ENCODE assay signal across 11 cellular contexts in the genomic region with DNA sequence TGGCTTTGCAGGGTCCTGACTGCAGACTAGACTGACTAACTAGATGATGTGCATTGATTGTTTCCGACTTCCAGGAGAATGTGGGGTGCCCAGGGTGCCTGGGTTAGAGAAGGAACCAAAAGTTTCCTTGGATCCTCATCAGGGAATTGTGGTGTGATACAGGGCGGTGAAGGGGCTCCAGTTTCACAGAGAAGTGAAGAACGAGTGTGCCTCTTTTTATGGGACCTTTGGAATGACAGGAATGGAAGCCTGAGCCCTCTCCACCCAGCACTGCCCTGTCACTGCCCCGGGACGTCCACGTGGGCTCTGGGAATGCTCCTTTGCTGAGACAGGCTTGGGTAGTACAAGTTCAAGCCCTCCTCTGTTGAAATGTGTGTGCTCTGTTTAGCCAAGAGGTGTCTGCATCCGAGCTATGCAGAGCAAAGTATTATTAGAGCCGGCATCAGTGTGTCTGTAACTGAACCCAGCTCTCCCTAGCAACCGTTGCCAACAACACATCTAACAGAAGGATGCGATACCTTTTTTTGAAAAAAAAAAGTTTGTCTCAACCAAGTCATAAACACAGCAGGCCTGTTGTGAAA.
DNase-seq lines count a peak whose midpoint lies in the region; ATAC-seq and TF ChIP-seq lines count a peak whose summit lies in the region.
"Had no signal": no experiment of that assay in that cellular context is flagged by ENCODE, and none has a peak within 500 bp of the region (broad histone marks: within the 10 kb centered on the region; RNA-seq: fewer than 3 reads in every experiment).

No MANE protein-coding gene starts in this region.

- H3K27me3 ChIP-seq in CD4-positive, alpha-beta T cell (ENCODE audit: control insufficient read depth, insufficient read depth, low read length) = no peaks in the 10 kb centered on the region
- no peaks in the 10 kb centered on the region for H3K27me3 ChIP-seq in esophagus muscularis mucosa
- no peaks in the 10 kb centered on the region for H3K27me3 ChIP-seq in muscle layer of duodenum (ENCODE audit: low read depth, low read length)
- no peaks in the 10 kb centered on the region for H3K27me3 ChIP-seq in dorsolateral prefrontal cortex

- no peak overlapping the region for H3K27ac ChIP-seq in CD4-positive, alpha-beta T cell (ENCODE audit: low read depth, low read length)
- H3K27ac ChIP-seq in esophagus muscularis mucosa (replicated peaks in 1 of 4) = peak overlapping the region; percentile 77 to 86 (median 84)
- peak overlapping the region; percentile 62 for H3K27ac ChIP-seq in muscle layer of duodenum (ENCODE audit: low read length)
- no peak overlapping the region for H3K27ac ChIP-seq in dorsolateral prefrontal cortex
- H3K27ac ChIP-seq: C4-2B had no signal

- H3K4me1 ChIP-seq in esophagus muscularis mucosa (peaks cover 77 to 94% (median 91%) of the 10 kb centered on the region in 4 donors), muscle layer of duodenum (ENCODE audit: control insufficient read depth in 1 of 2, insufficient read depth in 2 of 2, low read length in 2 of 2) (peaks cover 0 to 24% of the 10 kb centered on the region in 2 donors)

- H3K4me3 Mint-ChIP-seq in CD4-positive, alpha-beta T cell = no peak overlapping the region
- H3K4me3 Mint-ChIP-seq: activated T-cell treated with anti-CD3 and anti-CD28 coated beads, Interleukin-2, amount 50 U/mL, for 24 hours had no signal

- no peaks in the 10 kb centered on the region for H3K9me3 Mint-ChIP-seq in CD4-positive, alpha-beta T cell
- H3K9me3 Mint-ChIP-seq: activated T-cell treated with anti-CD3 and anti-CD28 coated beads, Interleukin-2, amount 50 U/mL, for 24 hours had no signal

- TF ChIP-seq EP300 in esophagus muscularis mucosa (IDR thresholded peaks at IDR 0.05) = no peak

- H3K9me3 ChIP-seq in CD4-positive, alpha-beta T cell (ENCODE audit: control insufficient read depth, low read length) = no peaks in the 10 kb centered on the region
- H3K9me3 ChIP-seq in esophagus muscularis mucosa (no peaks in the 10 kb centered on the region), muscle layer of duodenum (ENCODE audit: control insufficient read depth in 1 of 2, low read length in 2 of 2) (no peaks in the 10 kb centered on the region)

- no peaks in the 10 kb centered on the region for H3K27me3 Mint-ChIP-seq in CD4-positive, alpha-beta T cell
- H3K27me3 Mint-ChIP-seq: activated T-cell treated with anti-CD3 and anti-CD28 coated beads, Interleukin-2, amount 50 U/mL, for 24 hours had no signal

- H3K36me3 Mint-ChIP-seq in CD4-positive, alpha-beta T cell (ENCODE audit: low read depth) = no peaks in the 10 kb centered on the region

- POLR2A ChIA-PET in CD4-positive, alpha-beta T cell (lab: Charles Lee) = no interaction called here

- H3K4me3 ChIP-seq in esophagus muscularis mucosa (no peak overlapping the region), muscle layer of duodenum (ENCODE audit: low read depth in 1 of 2, low read length in 2 of 2) (no peak overlapping the region), dorsolateral prefrontal cortex (no peak overlapping the region)
- H3K4me3 ChIP-seq: coronary artery had no signal

- no peak for TF ChIP-seq POLR2A in esophagus muscularis mucosa (IDR thresholded peaks at IDR 0.05; ENCODE audit: low read depth)

- peak; percentile 62 for ATAC-seq in CD4-positive, alpha-beta T cell (ENCODE audit: poor library complexity)
- ATAC-seq in GM21515 (IDR thresholded peaks at IDR 0.05; ENCODE audit: unreplicated experiment) (no peak), HG02885 (IDR thresholded peaks at IDR 0.05; ENCODE audit: poor library complexity, unreplicated experiment) (no peak)

- H3K4me1 Mint-ChIP-seq in CD4-positive, alpha-beta T cell (ENCODE audit: low read depth) = no peaks in the 10 kb centered on the region

- WGBS in esophagus muscularis mucosa = 31% methylated on average over 10 of the region's 10 CpGs

- no peak for TF ChIP-seq CTCF in CD4-positive, alpha-beta T cell (IDR thresholded peaks at IDR 0.05)
- TF ChIP-seq CTCF in esophagus muscularis mucosa (IDR thresholded peaks at IDR 0.05) (no peak), dorsolateral prefrontal cortex (IDR thresholded peaks at IDR 0.05 in 54 of 56, conservative IDR thresholded peaks at IDR 0.05 in 2 of 56; ENCODE audit: low read depth in 1 of 56, partially characterized antibody in 56 of 56) (no peak)

- DNase-seq in CD4-positive, alpha-beta T cell = no peak
- DNase-seq in LHCN-M2 (ENCODE audit: low read depth) (peak; percentile 53), esophagus muscularis mucosa (ENCODE audit: extremely low spot score) (no peak), NCI-H2081 (lab: John Stamatoyannopoulos, UW) (no peak), dorsolateral prefrontal cortex (no peak)
- DNase-seq: activated T-cell treated with anti-CD3 and anti-CD28 coated beads, Interleukin-2, amount 50 U/mL, for 24 hours had no signal

- CTCF ChIA-PET in CD4-positive, alpha-beta T cell (lab: Charles Lee) = no interaction called here

- no peak overlapping the region for H3K27ac Mint-ChIP-seq in CD4-positive, alpha-beta T cell
- H3K27ac Mint-ChIP-seq: activated T-cell treated with anti-CD3 and anti-CD28 coated beads, Interleukin-2, amount 50 U/mL, for 24 hours had no signal

- intact Hi-C loops in CD4-positive, alpha-beta T cell (cut with DNase I, micrococcal nuclease) = no loop called here
- intact Hi-C loops in esophagus muscularis mucosa (cut with DNase I) = loop anchor here (10.0 kb wide), 1 partner anchor 82 kb away; no protein-coding TSS in a partner anchor
- intact Hi-C loops in dorsolateral prefrontal cortex (cut with DNase I) = no loop called here

- H3K36me3 ChIP-seq in esophagus muscularis mucosa (peaks cover 0 to 42% (median 17%) of the 10 kb centered on the region in 4 donors), muscle layer of duodenum (ENCODE audit: control insufficient read depth in 1 of 2, insufficient read depth in 2 of 2, low read length in 2 of 2) (peaks cover 0 to 15% of the 10 kb centered on the region in 2 donors)

Comparison
In these comparisons a context has a peak if more than half of its experiments do, and no peak if none do; other contexts are left out.
1. H3K27ac ChIP-seq: peak in esophagus muscularis mucosa (4 of 4) and muscle layer of duodenum (single experiment); none in CD4-positive, alpha-beta T cell (single experiment) and dorsolateral prefrontal cortex (0 of 59).